Comparison of ENCODE assay signal across 10 cellular contexts in genomic region chr3:141798455-141798854, GRCh38. TPM values are rescaled to one million over a fixed set of nuclear protein-coding genes. Genes with fewer than 3 reads are reported as not detected.
DNase-seq lines count a peak whose midpoint lies in the region; ATAC-seq and TF ChIP-seq lines count a peak whose summit lies in the region.
"Had no signal": no experiment of that assay in that cellular context is flagged by ENCODE, and none has a peak within 500 bp of the region (broad histone marks: within the 10 kb centered on the region; RNA-seq: fewer than 3 reads in every experiment).

No MANE protein-coding gene starts in this region.

- no TSS peak for BruUV-seq in PC-3 (replicated peaks; lab: Mats Ljungman, UMichigan)

- DNase-seq in Right ventricle myocardium inferior (ENCODE audit: missing footprints) (peak; percentile 73), right atrium auricular region (ENCODE audit: low spot score) (no peak), uterus (peak; percentile 31 to 61), HPDE6-E6E7 (ENCODE audit: extremely low spot score) (no peak), PC-3 (no peak), MG63 (no peak)
- DNase-seq in natural killer cell treated with Interleukin-12 subunit alpha and Interleukin-12 subunit beta and Interleukin-15 and Interleukin-18, amount 100 ng/mL, for 72 hours (ENCODE audit: low spot score) = no peak
- DNase-seq: caudate nucleus had no signal

- TF ChIP-seq CTCF in right atrium auricular region (IDR thresholded peaks at IDR 0.05) (no peak), uterus (IDR thresholded peaks at IDR 0.05) (no peak), PC-3 (conservative IDR thresholded peaks at IDR 0.05; ENCODE audit: low read depth, low read length) (no peak)

- H3K4me3 Mint-ChIP-seq in natural killer cell treated with Interleukin-12 subunit alpha and Interleukin-12 subunit beta and Interleukin-15 and Interleukin-18, amount 100 ng/mL, for 72 hours = peak overlapping the region; percentile 8

- ATAC-seq in Right ventricle myocardium inferior = peak; percentile 51
- no peak for ATAC-seq in natural killer cell treated with Interleukin-12 subunit alpha and Interleukin-12 subunit beta and Interleukin-15 and Interleukin-18, amount 100 ng/mL, for 72 hours
- no peak for ATAC-seq in PC-3

- TF ChIP-seq POLR2A in uterus (IDR thresholded peaks at IDR 0.05) = no peak

- no peaks in the 10 kb centered on the region for H3K9me2 ChIP-seq in PC-3 (replicated peaks; ENCODE audit: low read length)

- no peaks in the 10 kb centered on the region for H3K36me3 Mint-ChIP-seq in natural killer cell treated with Interleukin-12 subunit alpha and Interleukin-12 subunit beta and Interleukin-15 and Interleukin-18, amount 100 ng/mL, for 72 hours

- no peaks in the 10 kb centered on the region for H3F3A ChIP-seq in PC-3 (ENCODE audit: low read length, unreplicated experiment)

- intact Hi-C loops in Right ventricle myocardium inferior (cut with DNase I) = loop anchor here (5.0 kb wide), 1 partner anchor 61 kb away; the partner anchor contains the start of gene RNF7
- intact Hi-C loops in uterus (cut with DNase I; ENCODE audit: low total_unique reads) = no loop called here
- intact Hi-C loops in PC-3 (cut with micrococcal nuclease) = no loop called here

- H3K27me3 Mint-ChIP-seq in natural killer cell treated with Interleukin-12 subunit alpha and Interleukin-12 subunit beta and Interleukin-15 and Interleukin-18, amount 100 ng/mL, for 72 hours = no peaks in the 10 kb centered on the region

- H3K4me3 ChIP-seq in right atrium auricular region (no peak overlapping the region), esophagus (ENCODE audit: low read depth in 1 of 2, low read length in 2 of 2) (no peak overlapping the region), uterus (no peak overlapping the region), PC-3 (ENCODE audit: low read length) (no peak overlapping the region), MG63 (no peak overlapping the region)

- POLR2A ChIA-PET in PC-3 (lab: Charles Lee; ENCODE audit: unreplicated experiment) = no interaction called here

- 27 to 41% methylated on average over 11 of the region's 11 CpGs for WGBS in esophagus, 2 donors

- H3K9me3 ChIP-seq in right atrium auricular region (no peaks in the 10 kb centered on the region), esophagus (ENCODE audit: control insufficient read depth in 2 of 2, insufficient read depth in 1 of 2, low read depth in 1 of 2, low read length in 1 of 2) (peaks cover 0 to 3% of the 10 kb centered on the region in 2 donors), uterus (no peaks in the 10 kb centered on the region), PC-3 (ENCODE audit: low read length) (no peaks in the 10 kb centered on the region), MG63 (no peaks in the 10 kb centered on the region)

- no peaks in the 10 kb centered on the region for H3K79me2 ChIP-seq in PC-3 (ENCODE audit: low read length)

- H3K27ac Mint-ChIP-seq in natural killer cell treated with Interleukin-12 subunit alpha and Interleukin-12 subunit beta and Interleukin-15 and Interleukin-18, amount 100 ng/mL, for 72 hours = peak overlapping the region; percentile 88 to 96

- H3K36me3 ChIP-seq in right atrium auricular region (no peaks in the 10 kb centered on the region), esophagus (ENCODE audit: control insufficient read depth in 2 of 2, insufficient read depth in 2 of 2, low read length in 1 of 2) (no peaks in the 10 kb centered on the region), uterus (no peaks in the 10 kb centered on the region), PC-3 (ENCODE audit: low read depth, low read length) (no peaks in the 10 kb centered on the region), MG63 (no peaks in the 10 kb centered on the region)

- peaks cover 0 to 20% of the 10 kb centered on the region in 2 donors for H3K4me1 ChIP-seq in right atrium auricular region
- H3K4me1 ChIP-seq in esophagus (ENCODE audit: control insufficient read depth in 2 of 2, insufficient read depth in 2 of 2, low read length in 1 of 2) = peaks cover 0 to 26% of the 10 kb centered on the region in 2 donors
- H3K4me1 ChIP-seq in uterus = peaks cover 0 to 12% of the 10 kb centered on the region in 2 donors
- no peaks in the 10 kb centered on the region for H3K4me1 ChIP-seq in PC-3 (ENCODE audit: insufficient read depth, low read length)

- no peak overlapping the region for H3K4me2 ChIP-seq in PC-3 (ENCODE audit: low read length)

- CTCF ChIA-PET in PC-3 (lab: Charles Lee) = no interaction called here

- H3K9me3 Mint-ChIP-seq in natural killer cell treated with Interleukin-12 subunit alpha and Interleukin-12 subunit beta and Interleukin-15 and Interleukin-18, amount 100 ng/mL, for 72 hours = no peaks in the 10 kb centered on the region

- no peaks in the 10 kb centered on the region for H3K27me3 ChIP-seq in right atrium auricular region
- H3K27me3 ChIP-seq in esophagus (ENCODE audit: control insufficient read depth in 1 of 2, insufficient read depth in 2 of 2, low read length in 2 of 2) = no peaks in the 10 kb centered on the region
- H3K27me3 ChIP-seq in uterus = no peaks in the 10 kb centered on the region
- no peaks in the 10 kb centered on the region for H3K27me3 ChIP-seq in PC-3 (ENCODE audit: low read length)
- H3K27me3 ChIP-seq in MG63 = no peaks in the 10 kb centered on the region

- H3K27ac ChIP-seq in right atrium auricular region = peak overlapping the region in 1 of 2 donors; percentile 76
- H3K27ac ChIP-seq in esophagus (ENCODE audit: low read depth in 2 of 2, low read length in 1 of 2) = peak overlapping the region; percentile 86 to 91
- peak overlapping the region in 1 of 2 donors; percentile 85 for H3K27ac ChIP-seq in uterus
- no peak overlapping the region for H3K27ac ChIP-seq in PC-3 (ENCODE audit: low read length)

- no peaks in the 10 kb centered on the region for H4K20me1 ChIP-seq in PC-3 (ENCODE audit: low read length)

- H2AFZ ChIP-seq in PC-3 (ENCODE audit: low read length) = no peak overlapping the region

- H3K9ac ChIP-seq in PC-3 (ENCODE audit: low read length) = no peak overlapping the region

- H3K4me1 Mint-ChIP-seq in natural killer cell treated with Interleukin-12 subunit alpha and Interleukin-12 subunit beta and Interleukin-15 and Interleukin-18, amount 100 ng/mL, for 72 hours (ENCODE audit: low read depth in 2 of 2) = peaks cover 49 to 52% of the 10 kb centered on the region in 2 donors

RNA-seq across cellular contexts. Expression of gene GRK7, which starts 35.2 kb away (rescaled TPM):
- total RNA-seq in Right ventricle myocardium inferior (not detected), right atrium auricular region (under 1 TPM in 1 of 2 donors, not detected in 1; 0.12 TPM), uterus (under 1 TPM in 2 of 4 donors, not detected in 2; 0.14 to 0.18 TPM), PC-3 (2014; rRNA removed) (0.12 TPM in 1 of 2 replicates, not detected in the other)
- polyA plus RNA-seq in esophagus = under 1 TPM in 1 of 2 donors, not detected in 1; 0.01 TPM
- under 1 TPM in 1 of 2 donors, not detected in 1; 0.12 TPM for total RNA-seq in natural killer cell treated with Interleukin-12 subunit alpha and Interleukin-12 subunit beta and Interleukin-15 and Interleukin-18, amount 100 ng/mL, for 72 hours
- total RNA-seq in MG63 (2014; rRNA removed; shearing (Covaris generic); ENCODE audit: low replicate concordance) = not detected in 2 replicates
- total RNA-seq: RPMI7951 had no signal

Comparison
In these comparisons a context has a peak if more than half of its experiments do, and no peak if none do; other contexts are left out.
1. DNase-seq: peak in Right ventricle myocardium inferior (single experiment) and uterus (2 of 2); none in right atrium auricular region (single experiment), natural killer cell treated with Interleukin-12 subunit alpha and Interleukin-12 subunit beta and Interleukin-15 and Interleukin-18, amount 100 ng/mL, for 72 hours (single experiment), HPDE6-E6E7 (single experiment), PC-3 (single experiment) and MG63 (single experiment).